9 cellular contexts compared by ENCODE assay signal in the genomic region with DNA sequence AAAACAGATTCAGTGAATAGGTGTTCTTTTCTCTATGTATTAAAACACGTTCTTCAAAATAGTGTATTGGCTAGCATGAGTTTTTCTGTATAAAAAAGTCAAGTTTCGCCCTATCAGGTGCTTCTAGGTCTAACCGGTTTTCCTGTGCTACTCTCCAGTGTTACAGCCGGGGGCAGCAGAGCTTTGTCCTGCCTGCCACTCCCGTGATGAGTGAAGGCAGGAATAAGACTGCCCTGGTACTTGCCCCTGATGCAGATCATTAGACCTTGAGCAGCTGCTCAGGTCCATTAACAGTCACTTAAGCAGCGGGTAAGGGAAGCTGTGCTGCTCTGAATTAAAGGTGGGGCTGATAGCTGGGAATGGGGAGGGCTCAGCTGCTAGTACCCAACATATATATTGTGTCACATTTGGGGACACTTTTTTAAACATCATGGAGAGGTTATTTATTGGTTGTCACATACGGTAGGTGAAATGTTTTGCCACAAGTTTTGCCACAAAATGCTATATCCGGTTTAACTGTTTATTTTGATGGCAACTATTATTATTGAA. TPM values are rescaled to one million over a fixed set of nuclear protein-coding genes. Genes with fewer than 3 reads are reported as not detected.
DNase-seq lines count a peak whose midpoint lies in the region; ATAC-seq and TF ChIP-seq lines count a peak whose summit lies in the region.
"Had no signal": no experiment of that assay in that cellular context is flagged by ENCODE, and none has a peak within 500 bp of the region (broad histone marks: within the 10 kb centered on the region; RNA-seq: fewer than 3 reads in every experiment).

No MANE protein-coding gene starts in this region.

- POLR2A ChIA-PET in OCI-LY7 (lab: Charles Lee), result no interaction called here

- CTCF ChIA-PET in OCI-LY7 (lab: Charles Lee; ENCODE audit: unreplicated experiment), result no interaction called here

- no peak overlapping the region for H2AFZ ChIP-seq in OCI-LY7 (ENCODE audit: low read length)
- no peak overlapping the region for H2AFZ ChIP-seq in smooth muscle cell (ENCODE audit: low read depth)

- DNase-seq in HuH-7.5 (ENCODE audit: low spot score) (peak; percentile 25), OCI-LY7 (ENCODE audit: low spot score) (no peak), foreskin keratinocyte (peak in 1 of 2 donors; percentile 4), smooth muscle cell (lab: John Stamatoyannopoulos, UW; ENCODE audit: unreplicated experiment) (no peak), NCI-H2081 (lab: John Stamatoyannopoulos, UW) (no peak), stomach (no peak)

- H3K4me3 ChIP-seq in OCI-LY7 (ENCODE audit: low read depth, low read length, poor library complexity, severe bottlenecking) (no peak overlapping the region), smooth muscle cell (no peak overlapping the region), stomach (no peak overlapping the region)

- BruUV-seq in OCI-LY7 (replicated peaks; lab: Mats Ljungman, UMichigan), result no TSS peak

- no peaks in the 10 kb centered on the region for H3K4me1 ChIP-seq in OCI-LY7 (ENCODE audit: insufficient read depth, low read length, poor library complexity, severe bottlenecking)
- no peaks in the 10 kb centered on the region for H3K4me1 ChIP-seq in foreskin keratinocyte
- H3K4me1 ChIP-seq in smooth muscle cell (ENCODE audit: low read depth), result no peaks in the 10 kb centered on the region
- peaks cover 0 to 16% (median 9%) of the 10 kb centered on the region in 4 donors for H3K4me1 ChIP-seq in stomach

- TF ChIP-seq EP300 in stomach (IDR thresholded peaks at IDR 0.05), result no peak

- H3K27ac ChIP-seq in OCI-LY7 (ENCODE audit: low read depth, low read length, poor library complexity, severe bottlenecking) (no peak overlapping the region), foreskin keratinocyte (no peak overlapping the region), smooth muscle cell (ENCODE audit: low read depth) (no peak overlapping the region), stomach (no peak overlapping the region)

- no peaks in the 10 kb centered on the region for H3K36me3 ChIP-seq in OCI-LY7 (ENCODE audit: insufficient read depth, low read length)
- no peaks in the 10 kb centered on the region for H3K36me3 ChIP-seq in smooth muscle cell (ENCODE audit: low read depth)
- no peaks in the 10 kb centered on the region for H3K36me3 ChIP-seq in stomach

- ATAC-seq in foreskin keratinocyte (peak; percentile 67), GM19328 (IDR thresholded peaks at IDR 0.05; ENCODE audit: unreplicated experiment) (no peak)
- ATAC-seq: activated T-helper 17 cell treated with anti-CD3 and anti-CD28 coated beads, Interleukin-2, amount 50 U/mL, for 72 hours had no signal

- TF ChIP-seq CTCF in OCI-LY7 (conservative IDR thresholded peaks at IDR 0.05; ENCODE audit: low read length), result 0 out of 2 replicates have a peak, but pooled peaks have one; percentile 17
- peak; percentile 55 for TF ChIP-seq CTCF in foreskin keratinocyte (conservative IDR thresholded peaks at IDR 0.05)
- TF ChIP-seq CTCF in smooth muscle cell (IDR thresholded peaks at IDR 0.05; ENCODE audit: borderline replicate concordance, insufficient read depth, poor library complexity, severe bottlenecking), result peak; percentile 32
- TF ChIP-seq CTCF in stomach (IDR thresholded peaks at IDR 0.05), result no peak

- no peak overlapping the region for H3K9ac ChIP-seq in smooth muscle cell (ENCODE audit: low read depth)

- no peaks in the 10 kb centered on the region for H3K9me3 ChIP-seq in OCI-LY7 (ENCODE audit: low read length)
- H3K9me3 ChIP-seq in smooth muscle cell (replicated peaks; ENCODE audit: low read depth), result no peaks in the 10 kb centered on the region
- no peaks in the 10 kb centered on the region for H3K9me3 ChIP-seq in stomach

- H3F3A ChIP-seq in smooth muscle cell (ENCODE audit: low read depth), result no peaks in the 10 kb centered on the region

- intact Hi-C loops in OCI-LY7 (cut with micrococcal nuclease; ENCODE audit: unreplicated experiment) (no loop called here), stomach (cut with DNase I; ENCODE audit: low total_unique reads) (no loop called here)

- H3K79me2 ChIP-seq in OCI-LY7 (ENCODE audit: insufficient read depth, low read depth, low read length) (no peaks in the 10 kb centered on the region), smooth muscle cell (ENCODE audit: low read depth) (peaks cover 9% of the 10 kb centered on the region)

- H4K20me1 ChIP-seq in OCI-LY7 (ENCODE audit: insufficient read depth, low read length) (no peaks in the 10 kb centered on the region), smooth muscle cell (ENCODE audit: low read depth) (no peaks in the 10 kb centered on the region)

- no peaks in the 10 kb centered on the region; the same call in 1 of the 2 replicates for H3K9me2 ChIP-seq in OCI-LY7 (ENCODE audit: insufficient read depth, low read length)

- 53% methylated on average over 8 of the region's 8 CpGs for WGBS in smooth muscle cell (ENCODE audit: low lambda C conversion rate)
- WGBS in stomach, 5 donors, result 47 to 50% (median 48%) methylated on average over 8 of the region's 8 CpGs

- peaks cover 36% of the 10 kb centered on the region for H3K27me3 ChIP-seq in foreskin keratinocyte
- H3K27me3 ChIP-seq in smooth muscle cell (ENCODE audit: low read depth), result no peaks in the 10 kb centered on the region
- peaks cover 0 to 23% (median 10%) of the 10 kb centered on the region in 3 donors for H3K27me3 ChIP-seq in stomach

- TF ChIP-seq POLR2A in stomach (IDR thresholded peaks at IDR 0.05), result no peak

- H3K4me2 ChIP-seq in OCI-LY7 (ENCODE audit: low read length), result no peak overlapping the region
- no peak overlapping the region for H3K4me2 ChIP-seq in smooth muscle cell

RNA-seq across cellular contexts. Expression of gene UNC13C, which starts 1.3 kb away (rescaled TPM):
- total RNA-seq in OCI-LY7 (2014; rRNA removed; shearing (Covaris generic)), result not detected in 2 replicates
- total RNA-seq in OCI-LY7 (2022) (not detected in 2 replicates), foreskin keratinocyte (not detected in 2 replicates), smooth muscle cell (4.0 and 4.7 TPM in 2 replicates), stomach (1 to 10 TPM in 3 of 5 donors, under 1 TPM in 1, not detected in 1; 0.58 to 6.4 (median 3.1) TPM)
- polyA plus RNA-seq in foreskin keratinocyte (not detected in 2 replicates), smooth muscle cell (0.46 and 0.85 TPM in 2 replicates), stomach (under 1 TPM in 1 of 3 donors, not detected in 2; 0.03 TPM)
- total RNA-seq: activated T-helper 17 cell treated with anti-CD3 and anti-CD28 coated beads, Interleukin-2, amount 50 U/mL, for 72 hours; endothelial cell of umbilical vein had no signal
- polyA plus RNA-seq: endothelial cell of umbilical vein had no signal

Comparison
In these comparisons a context has a peak if more than half of its experiments do, and no peak if none do; other contexts are left out.
1. CTCF ChIP-seq: peak in OCI-LY7 (single experiment), foreskin keratinocyte (single experiment) and smooth muscle cell (single experiment); none in stomach (0 of 7).